Comparison of ENCODE assay signal across 13 cellular contexts in the genomic region with DNA sequence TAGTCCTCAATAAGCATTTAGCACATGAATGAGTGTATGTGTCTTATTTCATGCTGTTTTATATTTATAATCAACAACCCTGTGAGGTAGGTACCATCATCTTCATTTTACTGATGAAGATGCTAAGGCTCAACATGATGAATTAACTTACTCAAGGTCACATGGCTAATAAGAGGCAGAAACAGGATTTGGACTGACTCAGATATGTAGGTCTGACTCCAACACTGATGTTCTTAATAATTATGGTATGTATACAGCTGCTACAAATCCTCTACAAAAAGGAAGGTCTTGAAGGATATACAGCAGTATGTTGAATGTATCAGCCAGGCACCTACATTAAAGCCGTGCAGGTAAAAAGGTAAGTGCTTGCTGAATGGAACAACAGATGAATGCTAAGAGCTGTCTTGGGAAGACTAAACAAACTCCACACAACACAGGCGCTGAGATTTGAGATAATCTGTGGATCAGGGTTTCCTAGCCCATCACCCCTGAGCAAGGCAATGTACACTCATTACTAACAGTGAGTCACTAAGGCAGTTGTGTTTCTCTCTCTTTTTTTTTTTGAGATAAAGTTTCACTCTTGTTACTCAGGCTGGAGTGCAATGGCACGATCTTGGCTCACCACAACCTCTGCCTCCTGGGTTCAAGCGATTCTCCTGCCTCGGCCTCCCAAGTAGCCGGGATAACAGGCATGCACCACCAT. TPM values are rescaled to one million over a fixed set of nuclear protein-coding genes. Genes with fewer than 3 reads are reported as not detected.
DNase-seq lines count a peak whose midpoint lies in the region; ATAC-seq and TF ChIP-seq lines count a peak whose summit lies in the region.
"Had no signal": no experiment of that assay in that cellular context is flagged by ENCODE, and none has a peak within 500 bp of the region (broad histone marks: within the 10 kb centered on the region; RNA-seq: fewer than 3 reads in every experiment).

No MANE protein-coding gene starts in this region.

- H3K36me3 ChIP-seq in HEK293 (ENCODE audit: control insufficient read depth in 2 of 2, insufficient read depth in 1 of 2, low read length in 2 of 2) (peaks cover 14 to 87% of the 10 kb centered on the region in 2 experiments), upper lobe of right lung (peaks cover 89% of the 10 kb centered on the region)

- DNase-seq in AG10803 (ENCODE audit: low read depth) (peak; percentile 57), hepatic stellate cell (ENCODE audit: low spot score) (peak; percentile 77), WTC11 (ENCODE audit: low spot score) (no peak), upper lobe of right lung (no peak)
- DNase-seq: activated naive CD4-positive, alpha-beta T cell; NCI-H146; T-helper 17 cell had no signal

- H3K4me3 ChIP-seq in AG10803 (ENCODE audit: low read length) = no peak overlapping the region
- no peak overlapping the region for H3K4me3 ChIP-seq in HEK293 (ENCODE audit: low read depth, low read length)
- H3K4me3 ChIP-seq in upper lobe of right lung = no peak overlapping the region
- H3K4me3 ChIP-seq: GM12878, right atrium auricular region had no signal

- H3K4me3 Mint-ChIP-seq in activated T-helper 17 cell treated with anti-CD3 and anti-CD28 coated beads, Interleukin-2, amount 50 U/mL, for 72 hours = no peak overlapping the region
- no peak overlapping the region for H3K4me3 Mint-ChIP-seq in WTC11
- H3K4me3 Mint-ChIP-seq: T-helper 17 cell had no signal

- CTCF ChIA-PET in HEK293 (lab: Yijun Ruan, JAX) (interaction anchor here (0.7 kb wide), 1 partner anchor 220 kb away, joined by 3 read pairs; no protein-coding TSS in a partner anchor), WTC11 (lab: Charles Lee) (no interaction called here)

- POLR2A ChIA-PET in HEK293 (lab: Yijun Ruan, JAX) (no interaction called here), WTC11 (lab: Charles Lee) (no interaction called here)

- H3K9me3 ChIP-seq in HEK293 (ENCODE audit: control insufficient read depth, insufficient read depth, low read depth, low read length) (no peaks in the 10 kb centered on the region), upper lobe of right lung (no peaks in the 10 kb centered on the region)
- H3K9me3 ChIP-seq: right atrium auricular region had no signal

- peaks cover 18% of the 10 kb centered on the region for H3K4me1 Mint-ChIP-seq in activated T-helper 17 cell treated with anti-CD3 and anti-CD28 coated beads, Interleukin-2, amount 50 U/mL, for 72 hours
- no peaks in the 10 kb centered on the region for H3K4me1 Mint-ChIP-seq in WTC11

- no peaks in the 10 kb centered on the region for H3K27me3 Mint-ChIP-seq in activated T-helper 17 cell treated with anti-CD3 and anti-CD28 coated beads, Interleukin-2, amount 50 U/mL, for 72 hours
- no peaks in the 10 kb centered on the region for H3K27me3 Mint-ChIP-seq in WTC11 (ENCODE audit: low read depth)
- H3K27me3 Mint-ChIP-seq: T-helper 17 cell had no signal

- no peaks in the 10 kb centered on the region for H3K27me3 ChIP-seq in upper lobe of right lung
- H3K27me3 ChIP-seq: right atrium auricular region had no signal

- peak; percentile 92 for ATAC-seq in activated T-helper 17 cell treated with anti-CD3 and anti-CD28 coated beads, Interleukin-2, amount 50 U/mL, for 72 hours (replicated peaks)
- ATAC-seq in WTC11 = no peak
- ATAC-seq in upper lobe of right lung = no peak
- ATAC-seq in HG03432 (IDR thresholded peaks at IDR 0.05; ENCODE audit: unreplicated experiment) = no peak
- ATAC-seq in HG02571 (IDR thresholded peaks at IDR 0.05; ENCODE audit: unreplicated experiment) = no peak
- ATAC-seq: GM12878, T-helper 17 cell had no signal

- H3K27ac ChIP-seq in HEK293 (ENCODE audit: extremely low read depth, low read depth, low read length) = no peak overlapping the region
- no peak overlapping the region for H3K27ac ChIP-seq in upper lobe of right lung
- H3K27ac ChIP-seq: right atrium auricular region had no signal

- no peaks in the 10 kb centered on the region for H3K9me3 Mint-ChIP-seq in activated T-helper 17 cell treated with anti-CD3 and anti-CD28 coated beads, Interleukin-2, amount 50 U/mL, for 72 hours
- H3K9me3 Mint-ChIP-seq in WTC11 = no peaks in the 10 kb centered on the region

- TF ChIP-seq CTCF in AG10803 (conservative IDR thresholded peaks at IDR 0.05; ENCODE audit: low read length) (no peak), HEK293 (tag by site-specific recombination; IDR thresholded peaks at IDR 0.05) (no peak), WTC11 (IDR thresholded peaks at IDR 0.05) (no peak), upper lobe of right lung (IDR thresholded peaks at IDR 0.05) (no peak)

- H3K36me3 Mint-ChIP-seq in activated T-helper 17 cell treated with anti-CD3 and anti-CD28 coated beads, Interleukin-2, amount 50 U/mL, for 72 hours (ENCODE audit: low read depth) = peaks cover 100% of the 10 kb centered on the region
- H3K36me3 Mint-ChIP-seq in WTC11 = peaks cover 62% of the 10 kb centered on the region

- intact Hi-C loops in upper lobe of right lung (cut with DNase I) = no loop called here

- H3K27ac Mint-ChIP-seq in activated T-helper 17 cell treated with anti-CD3 and anti-CD28 coated beads, Interleukin-2, amount 50 U/mL, for 72 hours = peak overlapping the region; percentile 79
- no peak overlapping the region for H3K27ac Mint-ChIP-seq in WTC11
- H3K27ac Mint-ChIP-seq: T-helper 17 cell had no signal

- H3K4me1 ChIP-seq in HEK293 (ENCODE audit: control insufficient read depth, insufficient read depth, low read length) = no peaks in the 10 kb centered on the region
- no peaks in the 10 kb centered on the region for H3K4me1 ChIP-seq in upper lobe of right lung
- H3K4me1 ChIP-seq: right atrium auricular region had no signal

TF ChIP-seq in HEK293, 187 proteins besides CTCF, POLR2A, EP300 and RAD21:
- no peak for TF ChIP-seq ZNF114 (tag by site-specific recombination; IDR thresholded peaks at IDR 0.05)
- TF ChIP-seq, protein P1, sequence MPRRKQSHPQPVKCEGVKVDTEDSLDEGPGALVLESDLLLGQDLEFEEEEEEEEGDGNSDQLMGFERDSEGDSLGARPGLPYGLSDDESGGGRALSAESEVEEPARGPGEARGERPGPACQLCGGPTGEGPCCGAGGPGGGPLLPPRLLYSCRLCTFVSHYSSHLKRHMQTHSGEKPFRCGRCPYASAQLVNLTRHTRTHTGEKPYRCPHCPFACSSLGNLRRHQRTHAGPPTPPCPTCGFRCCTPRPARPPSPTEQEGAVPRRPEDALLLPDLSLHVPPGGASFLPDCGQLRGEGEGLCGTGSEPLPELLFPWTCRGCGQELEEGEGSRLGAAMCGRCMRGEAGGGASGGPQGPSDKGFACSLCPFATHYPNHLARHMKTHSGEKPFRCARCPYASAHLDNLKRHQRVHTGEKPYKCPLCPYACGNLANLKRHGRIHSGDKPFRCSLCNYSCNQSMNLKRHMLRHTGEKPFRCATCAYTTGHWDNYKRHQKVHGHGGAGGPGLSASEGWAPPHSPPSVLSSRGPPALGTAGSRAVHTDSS (tag by site-specific recombination; IDR thresholded peaks at IDR 0.05) = peak; percentile 62

TF ChIP-seq in WTC11, 78 proteins besides CTCF, POLR2A, EP300 and RAD21 (continues in another document):
- no peak for TF ChIP-seq ETV6 (CRISPR knock-in tag; IDR thresholded peaks at IDR 0.05)
- TF ChIP-seq, protein P2, sequence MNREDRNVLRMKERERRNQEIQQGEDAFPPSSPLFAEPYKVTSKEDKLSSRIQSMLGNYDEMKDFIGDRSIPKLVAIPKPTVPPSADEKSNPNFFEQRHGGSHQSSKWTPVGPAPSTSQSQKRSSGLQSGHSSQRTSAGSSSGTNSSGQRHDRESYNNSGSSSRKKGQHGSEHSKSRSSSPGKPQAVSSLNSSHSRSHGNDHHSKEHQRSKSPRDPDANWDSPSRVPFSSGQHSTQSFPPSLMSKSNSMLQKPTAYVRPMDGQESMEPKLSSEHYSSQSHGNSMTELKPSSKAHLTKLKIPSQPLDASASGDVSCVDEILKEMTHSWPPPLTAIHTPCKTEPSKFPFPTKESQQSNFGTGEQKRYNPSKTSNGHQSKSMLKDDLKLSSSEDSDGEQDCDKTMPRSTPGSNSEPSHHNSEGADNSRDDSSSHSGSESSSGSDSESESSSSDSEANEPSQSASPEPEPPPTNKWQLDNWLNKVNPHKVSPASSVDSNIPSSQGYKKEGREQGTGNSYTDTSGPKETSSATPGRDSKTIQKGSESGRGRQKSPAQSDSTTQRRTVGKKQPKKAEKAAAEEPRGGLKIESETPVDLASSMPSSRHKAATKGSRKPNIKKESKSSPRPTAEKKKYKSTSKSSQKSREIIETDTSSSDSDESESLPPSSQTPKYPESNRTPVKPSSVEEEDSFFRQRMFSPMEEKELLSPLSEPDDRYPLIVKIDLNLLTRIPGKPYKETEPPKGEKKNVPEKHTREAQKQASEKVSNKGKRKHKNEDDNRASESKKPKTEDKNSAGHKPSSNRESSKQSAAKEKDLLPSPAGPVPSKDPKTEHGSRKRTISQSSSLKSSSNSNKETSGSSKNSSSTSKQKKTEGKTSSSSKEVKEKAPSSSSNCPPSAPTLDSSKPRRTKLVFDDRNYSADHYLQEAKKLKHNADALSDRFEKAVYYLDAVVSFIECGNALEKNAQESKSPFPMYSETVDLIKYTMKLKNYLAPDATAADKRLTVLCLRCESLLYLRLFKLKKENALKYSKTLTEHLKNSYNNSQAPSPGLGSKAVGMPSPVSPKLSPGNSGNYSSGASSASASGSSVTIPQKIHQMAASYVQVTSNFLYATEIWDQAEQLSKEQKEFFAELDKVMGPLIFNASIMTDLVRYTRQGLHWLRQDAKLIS (CRISPR knock-in tag; IDR thresholded peaks at IDR 0.05; ENCODE audit: borderline replicate concordance) = no peak
- TF ChIP-seq ELF4 (CRISPR knock-in tag; IDR thresholded peaks at IDR 0.05; ENCODE audit: low read depth) = no peak
- TF ChIP-seq, protein P3, sequence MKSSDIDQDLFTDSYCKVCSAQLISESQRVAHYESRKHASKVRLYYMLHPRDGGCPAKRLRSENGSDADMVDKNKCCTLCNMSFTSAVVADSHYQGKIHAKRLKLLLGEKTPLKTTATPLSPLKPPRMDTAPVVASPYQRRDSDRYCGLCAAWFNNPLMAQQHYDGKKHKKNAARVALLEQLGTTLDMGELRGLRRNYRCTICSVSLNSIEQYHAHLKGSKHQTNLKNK (CRISPR knock-in tag; IDR thresholded peaks at IDR 0.05) = no peak
- no peak for TF ChIP-seq HMGA2 (CRISPR knock-in tag; IDR thresholded peaks at IDR 0.05)
- no peak for TF ChIP-seq ZNF671 (CRISPR knock-in tag; IDR thresholded peaks at IDR 0.05)
- no peak for TF ChIP-seq NR1H2 (CRISPR knock-in tag; IDR thresholded peaks at IDR 0.05)

RNA-seq across cellular contexts. Expression of a gene that starts 31.9 kb away (rescaled TPM):
- 10 to 100 TPM; 33.0 to 40.5 TPM for total RNA-seq in activated T-helper 17 cell treated with anti-CD3 and anti-CD28 coated beads, Interleukin-2, amount 50 U/mL, for 72 hours
- 42.8 to 43.5 TPM (median 43.4 TPM) in 3 replicates for total RNA-seq in WTC11 (2021)
- 16.3 TPM for total RNA-seq in upper lobe of right lung

RNA-seq across cellular contexts. Expression of a gene that starts 32.2 kb away (rescaled TPM):
- 10 to 100 TPM; 37.9 to 46.0 TPM for total RNA-seq in activated T-helper 17 cell treated with anti-CD3 and anti-CD28 coated beads, Interleukin-2, amount 50 U/mL, for 72 hours
- total RNA-seq in WTC11 (2021) = 21.4 to 25.5 TPM (median 21.5 TPM) in 3 replicates
- 33.1 TPM for total RNA-seq in upper lobe of right lung

Comparison
In these comparisons a context has a peak if more than half of its experiments do, and no peak if none do; other contexts are left out.
1. DNase-seq: peak in AG10803 (single experiment) and hepatic stellate cell (single experiment); none in WTC11 (single experiment) and upper lobe of right lung (single experiment).